23 cellular contexts compared by ENCODE assay signal in genomic region chr3:32681811-32682210, GRCh38. TPM values are rescaled to one million over a fixed set of nuclear protein-coding genes. Genes with fewer than 3 reads are reported as not detected.
DNase-seq lines count a peak whose midpoint lies in the region; ATAC-seq, FAIRE-seq and TF ChIP-seq lines count a peak whose summit lies in the region.
"Had no signal": no experiment of that assay in that cellular context is flagged by ENCODE, and none has a peak within 500 bp of the region (broad histone marks: within the 10 kb centered on the region; RNA-seq: fewer than 3 reads in every experiment).

No MANE protein-coding gene starts in this region.

- WGBS in trophoblast cell (ENCODE audit: extremely low coverage, insufficient coverage, insufficient read length) = no CpG with 5 or more reads among the region's 4 CpGs

- H3K18ac ChIP-seq in trophoblast cell (ENCODE audit: low read length) = no peak overlapping the region

- H2BK5ac ChIP-seq in trophoblast cell (ENCODE audit: low read depth, low read length, poor library complexity) = no peak overlapping the region

- H4K12ac ChIP-seq in trophoblast cell (ENCODE audit: low read depth, low read length) = no peak overlapping the region

- no peaks in the 10 kb centered on the region for H3K36me3 Mint-ChIP-seq in T-cell
- H3K36me3 Mint-ChIP-seq: IgD-negative memory B cell had no signal

- no peak overlapping the region for H3K4me2 ChIP-seq in HCT116 (ENCODE audit: low read length)
- no peak overlapping the region for H3K4me2 ChIP-seq in trophoblast cell (ENCODE audit: low read length)

- H3K9me2 ChIP-seq in HCT116 (ENCODE audit: insufficient read depth) = no peaks in the 10 kb centered on the region

- no TSS peak for BruUV-seq in HCT116 (replicated peaks; lab: Mats Ljungman, UMichigan)

- TF ChIP-seq CTCF in HCT116 (IDR thresholded peaks at IDR 0.05 in 2 of 3, conservative IDR thresholded peaks at IDR 0.05 in 1 of 3; ENCODE audit: borderline replicate concordance in 1 of 3, insufficient read depth in 1 of 3, low read depth in 2 of 3, low read length in 2 of 3) (no peak), bronchial epithelial cell (IDR thresholded peaks at IDR 0.05; ENCODE audit: insufficient read depth, low read length, severe bottlenecking) (no peak)

- H4K91ac ChIP-seq in trophoblast cell (ENCODE audit: low read depth, low read length) = no peak overlapping the region

- H2AK5ac ChIP-seq in trophoblast cell (ENCODE audit: low read length) = no peak overlapping the region

- no peak overlapping the region for H3K14ac ChIP-seq in trophoblast cell (ENCODE audit: low read length)

- H3K9me3 Mint-ChIP-seq in T-cell = no peaks in the 10 kb centered on the region
- H3K9me3 Mint-ChIP-seq: H9, IgD-negative memory B cell had no signal

- CTCF ChIA-PET in HCT116 (lab: Charles Lee) (no interaction called here), T-cell (lab: Charles Lee) (interaction anchor here in 1 of 2 donors (0.6 to 0.8 kb wide), 2 partner anchors 17 to 384 kb away, joined by 3 to 5 read pairs; no protein-coding TSS in a partner anchor)

- H3K9ac ChIP-seq in HCT116 (ENCODE audit: low read length) = no peak overlapping the region
- no peak overlapping the region for H3K9ac ChIP-seq in trophoblast cell (ENCODE audit: low read length)
- H3K9ac ChIP-seq: GM23248 had no signal

- H2BK120ac ChIP-seq in trophoblast cell (ENCODE audit: insufficient read depth, low read length, poor library complexity) = no peak overlapping the region

- H3K4me3 Mint-ChIP-seq in T-cell = no peak overlapping the region
- H3K4me3 Mint-ChIP-seq: H9 had no signal

- TF ChIP-seq RAD21 in HCT116 (IDR thresholded peaks at IDR 0.05; ENCODE audit: low read depth) = no peak

- intact Hi-C loops in HCT116 (cut with micrococcal nuclease) = no loop called here

- peaks cover 20 to 25% (median 23%) of the 10 kb centered on the region in 3 donors for H3K4me1 Mint-ChIP-seq in T-cell

- H3K79me1 ChIP-seq in trophoblast cell (ENCODE audit: low read length) = peaks cover 7% of the 10 kb centered on the region

- no peak overlapping the region for H3K23ac ChIP-seq in trophoblast cell (ENCODE audit: low read length)

- H3K36me3 ChIP-seq in HCT116 (ENCODE audit: control insufficient read depth in 1 of 2, insufficient read depth in 2 of 2, low read length in 2 of 2) (no peaks in the 10 kb centered on the region), bronchial epithelial cell (ENCODE audit: control insufficient read depth, insufficient read depth, low read length) (no peaks in the 10 kb centered on the region), trophoblast cell (ENCODE audit: control insufficient read depth in 1 of 2, insufficient read depth in 2 of 2, low read length in 2 of 2) (no peaks in the 10 kb centered on the region)
- H3K36me3 ChIP-seq: BE2C, Peyer's patch had no signal

- no peaks in the 10 kb centered on the region for H4K20me1 ChIP-seq in HCT116 (ENCODE audit: insufficient read depth)

- TF ChIP-seq POLR2A in HCT116 (IDR thresholded peaks at IDR 0.05; ENCODE audit: borderline replicate concordance, extremely low read depth, insufficient read depth, insufficient read length) = no peak

- POLR2A ChIA-PET in HCT116 (lab: Charles Lee) = no interaction called here
- POLR2A ChIA-PET in T-cell (lab: Charles Lee) = no interaction called here

- DNase-seq in HCT116 (ENCODE audit: low read depth, low spot score) (no peak), RKO (ENCODE audit: low spot score) (peak; percentile 9), bronchial epithelial cell (ENCODE audit: low read depth) (peak; percentile 48), trophoblast cell (peak; percentile 3 to 27), NCI-H187 treated with DMSO at 0.1 percent for 48 hours (lab: John Stamatoyannopoulos, UW) (no peak), NAMALWA (ENCODE audit: low spot score) (no peak), T-cell (no peak), NCI-H1048 (lab: John Stamatoyannopoulos, UW) (no peak)
- DNase-seq: BE2C; COR-L47; DMS79 treated with DMSO at 0.1 percent for 48 hours; GM23248; H9; NCI-H1417 treated with DMSO at 0.1 percent for 48 hours; NCI-H187; NCI-H2107; NCI-H510A; NCI-H748 treated with DMSO at 0.1 percent for 48 hours; NK-92 treated with Interleukin-12 subunit alpha and Interleukin-12 subunit beta, amount 100 ng/mL, for 24 hours; Peyer's patch; Right ventricle myocardium superior had no signal

- H3K4me1 ChIP-seq in HCT116 (ENCODE audit: control insufficient read depth in 1 of 2, insufficient read depth in 2 of 2, low read length in 2 of 2) = peaks cover 7 to 18% of the 10 kb centered on the region in 2 experiments
- no peaks in the 10 kb centered on the region for H3K4me1 ChIP-seq in trophoblast cell (ENCODE audit: control insufficient read depth in 1 of 2, insufficient read depth in 2 of 2, low read length in 2 of 2)
- H3K4me1 ChIP-seq: BE2C had no signal

- no peak overlapping the region for H3K4ac ChIP-seq in trophoblast cell (ENCODE audit: low read depth, low read length)

- no peak overlapping the region for H2BK12ac ChIP-seq in trophoblast cell (ENCODE audit: low read length)

- H3K27ac ChIP-seq in HCT116 (ENCODE audit: low read depth, low read length) (no peak overlapping the region), trophoblast cell (ENCODE audit: low read depth, low read length) (no peak overlapping the region)
- H3K27ac ChIP-seq: GM23248, Peyer's patch had no signal

- RAD21 ChIA-PET in HCT116 (lab: Charles Lee; ENCODE audit: low non-redundant PET in 1 of 2, low total read pairs in 2 of 2, uncharacterized antibody in 2 of 2, unreplicated experiment in 2 of 2) = no interaction called here

- H3K27me3 ChIP-seq in HCT116 (ENCODE audit: insufficient read depth, low read length) = no peaks in the 10 kb centered on the region
- no peaks in the 10 kb centered on the region for H3K27me3 ChIP-seq in bronchial epithelial cell (ENCODE audit: control insufficient read depth, insufficient read depth, low read length)
- no peaks in the 10 kb centered on the region for H3K27me3 ChIP-seq in trophoblast cell (ENCODE audit: insufficient read depth, low read length)
- H3K27me3 ChIP-seq: BE2C, Peyer's patch had no signal

- peaks cover 17% of the 10 kb centered on the region for H3K79me2 ChIP-seq in HCT116 (ENCODE audit: insufficient read depth, low read length)
- H3K79me2 ChIP-seq in trophoblast cell (ENCODE audit: control insufficient read depth, insufficient read depth, low read length, poor library complexity) = peaks cover 9% of the 10 kb centered on the region

- H4K8ac ChIP-seq in trophoblast cell (ENCODE audit: low read depth, low read length) = no peak overlapping the region

- no peaks in the 10 kb centered on the region for H3K27me3 Mint-ChIP-seq in T-cell
- H3K27me3 Mint-ChIP-seq: IgD-negative memory B cell had no signal

- no peak overlapping the region for H3K4me3 ChIP-seq in HCT116 (replicated peaks in 1 of 2; ENCODE audit: low read depth in 1 of 2, low read length in 2 of 2)
- H3K4me3 ChIP-seq in bronchial epithelial cell (ENCODE audit: low read depth, low read length) = no peak overlapping the region
- no peak overlapping the region for H3K4me3 ChIP-seq in trophoblast cell (ENCODE audit: low read depth, low read length)
- H3K4me3 ChIP-seq: GM23248, Peyer's patch had no signal

- no peak for FAIRE-seq in bronchial epithelial cell (lab: Jason Lieb, UNC)
- FAIRE-seq: GM12892 had no signal

- H3K9me3 ChIP-seq in HCT116 (ENCODE audit: control insufficient read depth in 1 of 2, insufficient read depth in 1 of 2, low read depth in 1 of 2, low read length in 2 of 2) (no peaks in the 10 kb centered on the region), trophoblast cell (ENCODE audit: insufficient read depth, low read depth, low read length) (no peaks in the 10 kb centered on the region)
- H3K9me3 ChIP-seq: BE2C, Peyer's patch had no signal

- ATAC-seq in HCT116 (no peak), T-cell (replicated peaks in 1 of 4) (no peak)

- no peak overlapping the region for H3K27ac Mint-ChIP-seq in T-cell
- H3K27ac Mint-ChIP-seq: H9 had no signal

- peak overlapping the region; percentile 2 for H2AFZ ChIP-seq in HCT116 (ENCODE audit: low read depth, low read length, poor library complexity, severe bottlenecking)
- no peak overlapping the region for H2AFZ ChIP-seq in trophoblast cell (ENCODE audit: insufficient read depth, low read length, poor library complexity)
- H2AFZ ChIP-seq: GM23248 had no signal

TF ChIP-seq in HCT116, 20 proteins besides CTCF, POLR2A, EP300 and RAD21:
- TF ChIP-seq CBX3 (IDR thresholded peaks at IDR 0.05; ENCODE audit: low read depth) = no peak
- TF ChIP-seq ZBTB33 (IDR thresholded peaks at IDR 0.05; ENCODE audit: extremely low read depth, insufficient replicate concordance, low read length) = no peak
- no peak for TF ChIP-seq FOSL1 (IDR thresholded peaks at IDR 0.05; ENCODE audit: low read depth)
- TF ChIP-seq EZH2phosphoT487 (IDR thresholded peaks at IDR 0.05; ENCODE audit: borderline replicate concordance) = no peak
- TF ChIP-seq JUND (IDR thresholded peaks at IDR 0.05) = no peak
- TF ChIP-seq ZFX (IDR thresholded peaks at IDR 0.05) = no peak
- TF ChIP-seq CEBPB (IDR thresholded peaks at IDR 0.05; ENCODE audit: low read depth) = no peak
- TF ChIP-seq SIN3A (IDR thresholded peaks at IDR 0.05; ENCODE audit: low read depth) = no peak

RNA-seq across cellular contexts. Expression of gene CNOT10, which starts 3.2 kb away (rescaled TPM):
- total RNA-seq in HCT116 (2021; ENCODE audit: unreplicated experiment) = 47.4 TPM
- 23.0 and 28.4 TPM in 2 replicates for polyA plus RNA-seq in HCT116 (2012)
- total RNA-seq in bronchial epithelial cell = 20.4 and 22.4 TPM in 2 replicates
- polyA plus RNA-seq in trophoblast cell (2013) = 17.7 and 17.8 TPM in 2 replicates
- 10 to 100 TPM; 39.4 to 49.3 (median 45.0) TPM for total RNA-seq in T-cell

Comparison
In these comparisons a context has a peak if more than half of its experiments do, and no peak if none do; other contexts are left out.
1. DNase-seq: peak in RKO (single experiment), bronchial epithelial cell (single experiment) and trophoblast cell (2 of 2); none in HCT116 (single experiment), NCI-H187 treated with DMSO at 0.1 percent for 48 hours (single experiment), NAMALWA (single experiment), T-cell (0 of 34) and NCI-H1048 (single experiment).